19 cellular contexts compared by ENCODE assay signal in the genomic region with DNA sequence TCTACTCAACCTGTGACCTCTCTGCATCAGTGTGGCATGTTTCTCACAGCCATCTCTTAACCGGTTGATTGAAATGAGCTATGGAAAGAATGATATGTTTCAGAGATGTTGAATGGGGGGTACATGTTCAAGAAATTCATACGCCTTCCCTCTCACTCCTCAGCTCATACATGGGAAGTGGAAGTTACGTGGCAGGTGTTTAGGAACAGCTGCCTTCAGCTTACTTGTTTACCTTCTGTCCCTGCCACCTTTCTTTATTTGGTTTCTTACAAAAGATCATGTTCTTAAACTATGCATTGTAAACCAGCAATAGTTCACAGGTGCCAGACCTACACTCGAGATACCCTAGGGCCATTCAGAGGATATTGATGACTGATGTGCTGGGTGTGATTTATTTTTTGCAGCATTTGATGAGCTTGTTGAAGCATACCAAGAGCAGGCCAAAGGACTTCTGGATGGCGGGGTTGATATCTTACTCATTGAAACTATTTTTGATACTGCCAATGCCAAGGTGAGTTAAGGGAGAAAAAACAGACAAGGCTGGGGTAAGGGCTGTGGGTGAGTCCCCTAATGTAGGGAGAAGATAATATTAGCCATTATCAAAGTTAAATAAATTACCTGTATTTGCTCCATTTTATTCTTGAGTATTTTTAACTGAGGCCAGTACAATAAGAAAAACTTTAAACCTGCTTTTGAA. TPM values are rescaled to one million over a fixed set of nuclear protein-coding genes. Genes with fewer than 3 reads are reported as not detected.
DNase-seq lines count a peak whose midpoint lies in the region; ATAC-seq and TF ChIP-seq lines count a peak whose summit lies in the region.
"Had no signal": no experiment of that assay in that cellular context is flagged by ENCODE, and none has a peak within 500 bp of the region (broad histone marks: within the 10 kb centered on the region; RNA-seq: fewer than 3 reads in every experiment).

No MANE protein-coding gene starts in this region.

- CTCF ChIA-PET in activated CD4-positive, alpha-beta T cell treated with anti-CD3 and anti-CD28 coated beads for 36 hours (lab: Charles Lee) = interaction anchor here (1.6 kb wide), 1 partner anchor 12 kb away, joined by 6 read pairs; no protein-coding TSS in a partner anchor

- H3K9me3 ChIP-seq in left ventricle myocardium inferior (replicated peaks) (no peaks in the 10 kb centered on the region), psoas muscle (no peaks in the 10 kb centered on the region)
- H3K9me3 ChIP-seq: A549, Caco-2 had no signal

- H3K9me3 Mint-ChIP-seq in activated CD4-positive, alpha-beta T cell treated with anti-CD3 and anti-CD28 coated beads for 36 hours (ENCODE audit: low read depth) = no peaks in the 10 kb centered on the region
- H3K9me3 Mint-ChIP-seq: CD4-positive, alpha-beta T cell; H9 had no signal

- 76 to 88% (median 78%) methylated on average over 5 of the region's 5 CpGs for WGBS in psoas muscle, 3 donors

- H3K4me1 ChIP-seq in left ventricle myocardium inferior (peaks cover 36% of the 10 kb centered on the region), psoas muscle (peaks cover 16% of the 10 kb centered on the region)
- H3K4me1 ChIP-seq: A549, Caco-2 had no signal

- peaks cover 69% of the 10 kb centered on the region for H3K36me3 Mint-ChIP-seq in activated CD4-positive, alpha-beta T cell treated with anti-CD3 and anti-CD28 coated beads for 36 hours (ENCODE audit: low read depth)

- H3K4me3 ChIP-seq in left ventricle myocardium inferior (no peak overlapping the region), psoas muscle (no peak overlapping the region)
- H3K4me3 ChIP-seq: A549, GM12878 had no signal

- H3K27ac ChIP-seq in left ventricle myocardium inferior (replicated peaks) = no peak overlapping the region
- H3K27ac ChIP-seq in psoas muscle = no peak overlapping the region
- H3K27ac ChIP-seq: 22Rv1, A549, C4-2B had no signal

- intact Hi-C loops in activated CD4-positive, alpha-beta T cell treated with anti-CD3 and anti-CD28 coated beads for 36 hours (cut with DNase I, micrococcal nuclease) = no loop called here
- intact Hi-C loops in left ventricle myocardium superior (cut with micrococcal nuclease) = no loop called here
- intact Hi-C loops in left ventricle myocardium inferior (cut with micrococcal nuclease) = no loop called here
- intact Hi-C loops in psoas muscle (cut with DNase I) = no loop called here

- H3K27me3 ChIP-seq in left ventricle myocardium inferior (ENCODE audit: low read depth) (no peaks in the 10 kb centered on the region), psoas muscle (ENCODE audit: insufficient read depth in 3 of 3, low read length in 2 of 3) (no peaks in the 10 kb centered on the region)

- H3K36me3 ChIP-seq in left ventricle myocardium inferior = peaks cover 93% of the 10 kb centered on the region
- peaks cover 15 to 100% of the 10 kb centered on the region in 2 donors for H3K36me3 ChIP-seq in psoas muscle (ENCODE audit: insufficient read depth in 1 of 2, low read depth in 1 of 2)

- DNase-seq in DMS79 treated with DMSO at 0.1 percent for 48 hours (lab: John Stamatoyannopoulos, UW) (peak; percentile 4), DMS79 (lab: John Stamatoyannopoulos, UW) (no peak), left ventricle myocardium superior (no peak), left ventricle myocardium inferior (no peak), psoas muscle (no peak), NCI-H2081 (lab: John Stamatoyannopoulos, UW) (no peak)
- DNase-seq in activated CD4-positive, alpha-beta T cell treated with anti-CD3 and anti-CD28 coated beads for 36 hours = no peak
- no peak for DNase-seq in activated CD4-positive, alpha-beta T cell treated with anti-CD3 and anti-CD28 coated beads for 1 hour
- DNase-seq: AML-193; Caco-2; CD4-positive, alpha-beta T cell; DMS153; DND-41; EL; H9 had no signal

- H3K27ac Mint-ChIP-seq in activated CD4-positive, alpha-beta T cell treated with anti-CD3 and anti-CD28 coated beads for 36 hours = peak overlapping the region; percentile 44
- H3K27ac Mint-ChIP-seq: CD4-positive, alpha-beta T cell; H9 had no signal

- no peaks in the 10 kb centered on the region for H3K27me3 Mint-ChIP-seq in activated CD4-positive, alpha-beta T cell treated with anti-CD3 and anti-CD28 coated beads for 36 hours
- H3K27me3 Mint-ChIP-seq: CD4-positive, alpha-beta T cell had no signal

- POLR2A ChIA-PET in activated CD4-positive, alpha-beta T cell treated with anti-CD3 and anti-CD28 coated beads for 36 hours (lab: Charles Lee) = no interaction called here

- ATAC-seq in activated CD4-positive, alpha-beta T cell treated with anti-CD3 and anti-CD28 coated beads for 36 hours = no peak
- ATAC-seq in left ventricle myocardium superior = peak; percentile 33
- peak in 3 of 4 donors; percentile 16 to 69 (median 53) for ATAC-seq in psoas muscle
- ATAC-seq: A549, GM12878 had no signal

- no peak overlapping the region for H3K4me3 Mint-ChIP-seq in activated CD4-positive, alpha-beta T cell treated with anti-CD3 and anti-CD28 coated beads for 36 hours
- H3K4me3 Mint-ChIP-seq: CD4-positive, alpha-beta T cell; H9 had no signal

- peaks cover 20% of the 10 kb centered on the region for H3K4me1 Mint-ChIP-seq in activated CD4-positive, alpha-beta T cell treated with anti-CD3 and anti-CD28 coated beads for 36 hours
- H3K4me1 Mint-ChIP-seq: H9 had no signal

- TF ChIP-seq CTCF in left ventricle myocardium inferior (IDR thresholded peaks at IDR 0.05; ENCODE audit: borderline replicate concordance) = no peak
- no peak for TF ChIP-seq CTCF in psoas muscle (IDR thresholded peaks at IDR 0.05)

RNA-seq across cellular contexts. Expression of a gene that starts 17.4 kb away (rescaled TPM):
- 10 to 100 TPM; 57.3 to 64.8 TPM for total RNA-seq in activated CD4-positive, alpha-beta T cell treated with anti-CD3 and anti-CD28 coated beads for 36 hours
- total RNA-seq in left ventricle myocardium superior (52.7 TPM), left ventricle myocardium inferior (47.6 TPM), psoas muscle (10 to 100 TPM; 51.3 to 66.2 (median 53.6) TPM)
- 10 to 100 TPM in 1 of 3 donors, 1 to 10 TPM in 2; 6.8 to 12.2 (median 7.7) TPM for polyA plus RNA-seq in psoas muscle
